ENCODE assay signal across 8 cellular contexts in genomic region chr16:1942810-1943726, GRCh38. TPM values are rescaled to one million over a fixed set of nuclear protein-coding genes. Genes with fewer than 3 reads are reported as not detected.
DNase-seq lines count a peak whose midpoint lies in the region; ATAC-seq and TF ChIP-seq lines count a peak whose summit lies in the region.

Gene MSRB1 (minus strand): TSS chr16:1943199. CDS start chr16:1943156, 43 bp downstream.

- H3K36me3 Mint-ChIP-seq in activated CD4-positive, alpha-beta T cell treated with anti-CD3 and anti-CD28 coated beads for 36 hours (ENCODE audit: low read depth) = peaks cover 4% of the 10 kb centered on the region

- TF ChIP-seq CTCF in choroid plexus epithelial cell (conservative IDR thresholded peaks at IDR 0.05; ENCODE audit: low read depth, low read length) = no peak

- peaks cover 26% of the 10 kb centered on the region for H3K4me1 Mint-ChIP-seq in activated CD4-positive, alpha-beta T cell treated with anti-CD3 and anti-CD28 coated beads for 36 hours

- intact Hi-C loops in activated CD4-positive, alpha-beta T cell treated with anti-CD3 and anti-CD28 coated beads for 36 hours (cut with DNase I, micrococcal nuclease) = loop anchor here (1.0 to 10.0 kb wide), 21 partner anchors 14 to 598 kb away; partner anchors contain the start of genes NDUFB10 (in 2 of the 2), CCNF (in 1 of the 2), E4F1 (in 1 of the 2) and GFER (in 1 of the 2)

- POLR2A ChIA-PET in activated CD4-positive, alpha-beta T cell treated with anti-CD3 and anti-CD28 coated beads for 36 hours (lab: Charles Lee) = interaction anchor here (0.5 to 1.9 kb wide), 12 partner anchors 12 to 1225 kb away, joined by 3 to 14 read pairs (median 5); partner anchors contain the start of genes FAHD1, HAGH, LMF1 and NUBP2

- no peaks in the 10 kb centered on the region for H3K27me3 Mint-ChIP-seq in activated CD4-positive, alpha-beta T cell treated with anti-CD3 and anti-CD28 coated beads for 36 hours

- ATAC-seq in HG03442 (IDR thresholded peaks at IDR 0.05; ENCODE audit: unreplicated experiment) = peak; percentile 86
- peak; percentile 97 for ATAC-seq in activated CD4-positive, alpha-beta T cell treated with anti-CD3 and anti-CD28 coated beads for 36 hours

- DNase-seq in AML-193 (lab: John Stamatoyannopoulos, UW) = peak; percentile 95 to 97
- peak; percentile 100 for DNase-seq in GM19238 (ENCODE audit: insufficient read length, low spot score)
- peak; percentile 99 to 100 for DNase-seq in NCI-H524 (lab: John Stamatoyannopoulos, UW)
- peak; percentile 100 for DNase-seq in activated CD4-positive, alpha-beta T cell treated with anti-CD3 and anti-CD28 coated beads for 36 hours
- peak; percentile 99 for DNase-seq in choroid plexus epithelial cell (ENCODE audit: low read depth)
- DNase-seq in kidney tubule cell (ENCODE audit: low spot score) = peak; percentile 98
- DNase-seq in stimulated activated CD4-positive, alpha-beta T cell treated with anti-CD3 and anti-CD28 coated beads, Interleukin-1b, Interleukin-23, amount 100 ng/mL, for 24 hours (ENCODE audit: low read depth in 4 of 4, low spot score in 1 of 4) = peak; percentile 97 to 100 (median 100)

- peak within 1 kb of the TSS; percentile 85 for H3K4me3 ChIP-seq in choroid plexus epithelial cell (ENCODE audit: low read depth, low read length)

- CTCF ChIA-PET in activated CD4-positive, alpha-beta T cell treated with anti-CD3 and anti-CD28 coated beads for 36 hours (lab: Charles Lee) = interaction anchor here (0.5 to 1.5 kb wide), 6 partner anchors 12 to 197 kb away, joined by 3 to 5 read pairs (median 4); partner anchors contain the start of gene RPL3L

- no peaks in the 10 kb centered on the region for H3K9me3 Mint-ChIP-seq in activated CD4-positive, alpha-beta T cell treated with anti-CD3 and anti-CD28 coated beads for 36 hours (ENCODE audit: low read depth)

- H3K27ac Mint-ChIP-seq in activated CD4-positive, alpha-beta T cell treated with anti-CD3 and anti-CD28 coated beads for 36 hours = peak within 1 kb of the TSS; percentile 82

- H3K4me3 Mint-ChIP-seq in activated CD4-positive, alpha-beta T cell treated with anti-CD3 and anti-CD28 coated beads for 36 hours = peak within 1 kb of the TSS; percentile 80

RNA-seq across cellular contexts. Expression of gene MSRB1, which starts in this region (rescaled TPM):
- 10 to 100 TPM; 17.3 to 21.8 TPM for total RNA-seq in activated CD4-positive, alpha-beta T cell treated with anti-CD3 and anti-CD28 coated beads for 36 hours

Comparison
In these comparisons a context has a peak if more than half of its experiments do, and no peak if none do; other contexts are left out.
1. Peak in every context shown above with its lines: DNase-seq, ATAC-seq and H3K4me3 ChIP-seq.